Comparison of ENCODE assay signal across 21 cellular contexts in the genomic region with DNA sequence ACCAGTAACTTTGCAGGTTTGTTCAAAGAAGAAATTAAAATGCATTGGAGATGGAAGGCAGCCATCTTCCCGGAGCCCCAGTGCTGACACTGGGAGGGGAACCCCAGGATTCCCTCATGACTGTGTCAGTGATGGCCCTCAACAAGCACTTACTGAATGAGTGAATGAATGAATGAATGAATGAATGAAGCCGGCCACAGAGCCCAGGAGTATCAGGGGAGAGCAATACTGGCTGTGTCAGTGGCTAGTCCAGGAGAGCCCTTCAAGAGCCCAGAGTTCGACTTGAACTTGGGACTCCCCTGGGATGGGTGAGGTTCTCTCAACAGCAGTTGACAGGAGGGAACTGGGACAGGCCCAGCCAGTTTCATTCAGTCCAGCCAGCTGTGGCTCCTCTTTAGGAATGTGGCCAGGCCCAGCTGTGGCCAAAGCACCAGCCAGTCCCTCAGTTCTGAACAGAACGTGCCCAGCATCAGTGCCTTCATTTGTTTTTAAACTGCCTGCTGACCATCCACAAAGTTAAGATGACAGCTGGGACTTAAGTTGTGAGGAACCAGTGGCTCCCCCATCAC. TPM values are rescaled to one million over a fixed set of nuclear protein-coding genes. Genes with fewer than 3 reads are reported as not detected.
"Had no signal": no experiment of that assay in that cellular context is flagged by ENCODE, and none has a peak within 500 bp of the region (broad histone marks: within the 10 kb centered on the region; RNA-seq: fewer than 3 reads in every experiment).

No MANE protein-coding gene starts in this region.

- H3K9me3 ChIP-seq: heart left ventricle, prostate gland, upper lobe of left lung had no signal

- H3K27me3 ChIP-seq: brain microvascular endothelial cell, heart left ventricle, upper lobe of left lung had no signal

- H3K27ac ChIP-seq: brain microvascular endothelial cell, coronary artery, heart left ventricle, prostate gland, upper lobe of left lung had no signal

- H3K9me3 Mint-ChIP-seq: central memory CD8-positive, alpha-beta T cell; nephron progenitor cell; stimulated activated naive CD8-positive, alpha-beta T cell treated with anti-CD3 and anti-CD28 coated beads, Interleukin-15, Interleukin-2, amounts not matched to agents 100 ng/mL and 50 ng/mL, for 24 hours had no signal

- H3K4me3 Mint-ChIP-seq: central memory CD8-positive, alpha-beta T cell; nephron progenitor cell; stimulated activated naive CD8-positive, alpha-beta T cell treated with anti-CD3 and anti-CD28 coated beads, Interleukin-15, Interleukin-2, amounts not matched to agents 100 ng/mL and 50 ng/mL, for 24 hours had no signal

- DNase-seq: activated CD4-positive, alpha-beta T cell treated with anti-CD3 and anti-CD28 coated beads, Interleukin-2, amount 50 U/mL, for 1 hour; activated CD4-positive, CD25-positive, alpha-beta regulatory T cell; activated CD8-positive, alpha-beta memory T cell treated with anti-CD3 and anti-CD28 coated beads for 24 hours; anterior cingulate cortex; brain microvascular endothelial cell; effector CD4-positive, alpha-beta T cell; foreskin melanocyte; nephron progenitor cell; occipital lobe; stimulated activated CD4-positive, alpha-beta T cell treated with anti-CD3 and anti-CD28 coated beads, Interleukin-4, amount 100 ng/mL, for 4 hours; stimulated activated CD8-positive, alpha-beta memory T cell treated with anti-CD3 and anti-CD28 coated beads, Interleukin-4, amount 100 ng/mL, for 48 hours had no signal

- H3K36me3 ChIP-seq: brain microvascular endothelial cell, heart left ventricle, prostate gland, upper lobe of left lung had no signal

- H3K4me1 Mint-ChIP-seq: central memory CD8-positive, alpha-beta T cell had no signal

- H3K4me2 ChIP-seq: smooth muscle cell had no signal

- H3K27ac Mint-ChIP-seq: nephron progenitor cell; stimulated activated naive CD8-positive, alpha-beta T cell treated with anti-CD3 and anti-CD28 coated beads, Interleukin-15, Interleukin-2, amounts not matched to agents 100 ng/mL and 50 ng/mL, for 24 hours had no signal

- H3K4me1 ChIP-seq: prostate gland had no signal

- H3K36me3 Mint-ChIP-seq: immature natural killer cell had no signal

- H3K4me3 ChIP-seq: prostate gland, smooth muscle cell had no signal

RNA-seq across cellular contexts. Expression of gene ERG, which starts 9.2 kb away (rescaled TPM):
- total RNA-seq: T-helper 1 cell treated with Interleukin-12 subunit alpha and Interleukin-12 subunit beta and Interleukin-4 antibody, amounts not matched to agents 30 ng/mL and 1 ng/mL, for 36 hours had no signal
- polyA plus RNA-seq: fibroblast of lung, immature natural killer cell had no signal
